In the genomic region with DNA sequence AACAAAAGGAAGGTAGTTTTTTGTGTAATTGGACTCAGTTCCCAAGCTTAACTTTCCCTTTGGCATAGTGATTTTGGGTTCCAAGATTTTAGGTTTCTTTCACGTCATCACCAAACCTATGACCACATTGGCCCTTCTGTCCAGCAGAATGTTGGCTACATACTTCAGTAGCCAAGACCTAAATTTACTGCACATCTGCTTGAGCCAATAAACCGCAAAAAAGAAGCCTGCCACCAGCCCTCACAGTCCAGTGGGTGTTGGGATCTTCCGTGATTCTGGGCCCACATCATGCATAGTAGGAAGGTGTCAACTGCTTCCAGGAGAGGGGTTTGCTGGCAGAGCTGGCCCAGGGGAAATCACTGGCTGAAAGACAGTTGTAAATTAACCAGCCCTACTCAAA, we compare ENCODE assay signal across 13 cellular contexts. TPM values are rescaled to one million over a fixed set of nuclear protein-coding genes. Genes with fewer than 3 reads are reported as not detected.
DNase-seq lines count a peak whose midpoint lies in the region; ATAC-seq and TF ChIP-seq lines count a peak whose summit lies in the region.
"Had no signal": no experiment of that assay in that cellular context is flagged by ENCODE, and none has a peak within 500 bp of the region (broad histone marks: within the 10 kb centered on the region; RNA-seq: fewer than 3 reads in every experiment).

No MANE protein-coding gene starts in this region.

- H3K4me1 Mint-ChIP-seq in endodermal cell (no peaks in the 10 kb centered on the region), nephron (peaks cover 17% of the 10 kb centered on the region)
- H3K4me1 Mint-ChIP-seq: H9 had no signal

- no peak for ATAC-seq in GM18520 (IDR thresholded peaks at IDR 0.05; ENCODE audit: unreplicated experiment)
- ATAC-seq: CD8-positive, alpha-beta T cell had no signal

- no peak overlapping the region for H3K27ac Mint-ChIP-seq in endodermal cell
- peak overlapping the region; percentile 6 to 58 (median 57) for H3K27ac Mint-ChIP-seq in nephron
- H3K27ac Mint-ChIP-seq: CD8-positive, alpha-beta T cell; H9 had no signal

- peaks cover 34% of the 10 kb centered on the region for H3K9me3 Mint-ChIP-seq in endodermal cell
- peaks cover 22% of the 10 kb centered on the region for H3K9me3 Mint-ChIP-seq in nephron
- H3K9me3 Mint-ChIP-seq: CD8-positive, alpha-beta T cell had no signal

- H3K27ac ChIP-seq in endodermal cell (ENCODE audit: low read depth, low read length), result no peak overlapping the region

- DNase-seq in endodermal cell, result peak; percentile 39
- peak; percentile 46 for DNase-seq in left kidney (ENCODE audit: low read depth, low spot score)
- DNase-seq in SHP77 (lab: John Stamatoyannopoulos, UW), result no peak
- no peak for DNase-seq in NCI-H187 treated with DMSO at 0.1 percent for 48 hours (lab: John Stamatoyannopoulos, UW)
- DNase-seq in NCI-H1436 treated with DMSO at 0.1 percent for 48 hours (lab: John Stamatoyannopoulos, UW), result no peak
- DNase-seq: CD8-positive, alpha-beta T cell; COR-L47; GOT3; H9 had no signal

- H3K27me3 ChIP-seq in endodermal cell (ENCODE audit: control insufficient read depth, insufficient read depth, low read length, poor library complexity, severe bottlenecking), result no peaks in the 10 kb centered on the region

- H3K27me3 Mint-ChIP-seq in endodermal cell (ENCODE audit: insufficient read depth), result no peaks in the 10 kb centered on the region
- H3K27me3 Mint-ChIP-seq in nephron (ENCODE audit: low read depth), result no peaks in the 10 kb centered on the region

- no peak overlapping the region for H3K9ac ChIP-seq in endodermal cell (ENCODE audit: extremely low read depth, low read length, poor library complexity, severe bottlenecking)

- H3K9me3 ChIP-seq in endodermal cell (ENCODE audit: control insufficient read depth, low read length), result peaks cover 27% of the 10 kb centered on the region

- no peak for TF ChIP-seq CTCF in endodermal cell (conservative IDR thresholded peaks at IDR 0.05)
- TF ChIP-seq CTCF in nephron (IDR thresholded peaks at IDR 0.05; ENCODE audit: unreplicated experiment in 3 of 3), result no peak

- 87 to 92% methylated on average over 2 to 3 of the region's 3 CpGs for WGBS in endodermal cell (ENCODE audit: insufficient coverage in 1 of 2, insufficient read length in 1 of 2), 2 experiments

- H3K4me3 ChIP-seq in endodermal cell (ENCODE audit: low read length), result no peak overlapping the region
- H3K4me3 ChIP-seq: A549 had no signal

- H3K4me1 ChIP-seq in endodermal cell (ENCODE audit: control insufficient read depth, insufficient read depth, low read length), result no peaks in the 10 kb centered on the region

- H3K36me3 Mint-ChIP-seq in endodermal cell (ENCODE audit: low read depth), result no peaks in the 10 kb centered on the region
- no peaks in the 10 kb centered on the region for H3K36me3 Mint-ChIP-seq in nephron (ENCODE audit: low read depth)
- H3K36me3 Mint-ChIP-seq: CD14-positive monocyte; CD8-positive, alpha-beta T cell had no signal

- H3K4me3 Mint-ChIP-seq in endodermal cell, result no peak overlapping the region
- H3K4me3 Mint-ChIP-seq in nephron, result no peak overlapping the region
- H3K4me3 Mint-ChIP-seq: CD14-positive monocyte; CD8-positive, alpha-beta T cell; H9 had no signal

- H3K36me3 ChIP-seq in endodermal cell (ENCODE audit: control insufficient read depth, insufficient read depth, low read length), result no peaks in the 10 kb centered on the region

RNA-seq across cellular contexts. Expression of a gene that starts 57.6 kb away (rescaled TPM):
- total RNA-seq in endodermal cell, result not detected
- 0.21 TPM for polyA plus RNA-seq in endodermal cell (2013, experiment 1 of 2)
- polyA plus RNA-seq in endodermal cell (2013, experiment 2 of 2), result not detected
- total RNA-seq: H9 had no signal

Comparison
In these comparisons a context has a peak if more than half of its experiments do, and no peak if none do; other contexts are left out.
1. DNase-seq: peak in endodermal cell (single experiment) and left kidney (single experiment); none in SHP77 (0 of 2), NCI-H187 treated with DMSO at 0.1 percent for 48 hours (single experiment) and NCI-H1436 treated with DMSO at 0.1 percent for 48 hours (single experiment).